21 cellular contexts compared by ENCODE assay signal in the genomic region with DNA sequence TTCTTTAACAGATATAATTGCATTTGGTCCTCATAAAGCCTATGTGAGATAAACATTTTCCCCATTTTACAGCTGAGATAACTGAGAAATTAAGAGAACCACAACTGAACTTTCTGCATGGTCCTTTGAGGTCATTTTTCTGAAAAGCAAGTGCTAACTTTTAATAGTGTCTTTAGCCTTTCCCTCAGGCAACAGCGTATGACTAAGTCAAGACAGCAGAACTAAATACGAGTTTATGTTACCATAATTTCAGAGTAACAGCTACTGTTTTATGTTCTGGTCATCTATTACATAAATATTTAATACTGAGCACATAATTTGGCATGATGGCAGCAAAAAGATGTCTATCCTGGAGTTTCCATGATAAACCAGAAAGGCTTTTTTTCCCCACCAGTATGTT.
A peak's percentile ranks its signal among the peaks of the same experiment; 100 is the strongest.
DNase-seq lines count a peak whose midpoint lies in the region; ATAC-seq and TF ChIP-seq lines count a peak whose summit lies in the region.
"Had no signal": no experiment of that assay in that cellular context is flagged by ENCODE, and none has a peak within 500 bp of the region (broad histone marks: within the 10 kb centered on the region; RNA-seq: fewer than 3 reads in every experiment).

No MANE protein-coding gene starts in this region.

- no peak overlapping the region for H2BK5ac ChIP-seq in IMR-90 (ENCODE audit: low read depth, low read length, poor library complexity, severe bottlenecking)

- H3K4me2 ChIP-seq in IMR-90 (ENCODE audit: low read depth, low read length): no peak overlapping the region
- H3K4me2 ChIP-seq in smooth muscle cell: no peak overlapping the region
- H3K4me2 ChIP-seq: A549; BLaER1 treated with 17β-estradiol and CSF1 and Interleukin-3, amounts not matched to agents 10 nM and 100 nM; GM23338 had no signal

- H3K4me3 Mint-ChIP-seq in natural killer cell treated with Interleukin-12 subunit alpha and Interleukin-12 subunit beta and Interleukin-15 and Interleukin-18, amount 100 ng/mL, for 72 hours: no peak overlapping the region
- H3K4me3 Mint-ChIP-seq: CD14-positive monocyte; CD4-positive, alpha-beta T cell; CD8-positive, alpha-beta memory T cell; GM23338; H9 had no signal

- WGBS in IMR-90 (ENCODE audit: extremely low coverage in 2 of 2, insufficient read length in 1 of 2), 2 experiments: no CpG with 5 or more reads among the region's 2 CpGs
- 79% methylated on average over 2 of the region's 2 CpGs for WGBS in smooth muscle cell (ENCODE audit: low lambda C conversion rate)

- no peak overlapping the region for H3K4ac ChIP-seq in IMR-90 (ENCODE audit: low read depth, low read length)

- no peak overlapping the region for H3K18ac ChIP-seq in IMR-90 (ENCODE audit: low read depth, low read length)

- H3K4me1 ChIP-seq in IMR-90 (ENCODE audit: control insufficient read depth, insufficient read depth, low read length) (no peaks in the 10 kb centered on the region; the same call in 1 of the 2 replicates), smooth muscle cell (ENCODE audit: low read depth) (no peaks in the 10 kb centered on the region)
- H3K4me1 ChIP-seq: A549, BE2C had no signal

- POLR2A ChIA-PET in IMR-90 (lab: Charles Lee; ENCODE audit: unreplicated experiment): no interaction called here

- H2AFZ ChIP-seq in IMR-90 (replicated peaks; ENCODE audit: low read length, poor library complexity) (no peak overlapping the region), smooth muscle cell (ENCODE audit: low read depth) (no peak overlapping the region)
- H2AFZ ChIP-seq: GM23338 had no signal

- H3K27ac ChIP-seq in IMR-90 (ENCODE audit: insufficient read depth, low read length) (no peak overlapping the region), smooth muscle cell (ENCODE audit: low read depth) (no peak overlapping the region)
- H3K27ac ChIP-seq: A549; BLaER1 treated with 17β-estradiol and CSF1 and Interleukin-3, amounts not matched to agents 10 nM and 100 nM had no signal

- no peak overlapping the region for H2AK9ac ChIP-seq in IMR-90 (replicated peaks; ENCODE audit: low read depth, low read length, poor library complexity)

- in situ Hi-C loops in IMR-90 (cut with MboI; ENCODE audit: low sequenced_read_pairs): no loop called here

- H3K4me1 Mint-ChIP-seq in natural killer cell treated with Interleukin-12 subunit alpha and Interleukin-12 subunit beta and Interleukin-15 and Interleukin-18, amount 100 ng/mL, for 72 hours (ENCODE audit: low read depth in 2 of 2): peaks cover 0 to 4% of the 10 kb centered on the region in 2 donors
- H3K4me1 Mint-ChIP-seq: GM23338, H9 had no signal

- TF ChIP-seq POLR2A in IMR-90 (IDR thresholded peaks at IDR 0.05; ENCODE audit: low read depth, low read length): no peak

- H3K27me3 ChIP-seq in IMR-90 (ENCODE audit: control insufficient read depth, insufficient read depth, low read length) (no peaks in the 10 kb centered on the region), smooth muscle cell (ENCODE audit: low read depth) (no peaks in the 10 kb centered on the region)
- H3K27me3 ChIP-seq: BE2C; BLaER1 treated with 17β-estradiol and CSF1 and Interleukin-3, amounts not matched to agents 10 nM and 100 nM had no signal

- peak; percentile 60 for DNase-seq in EH (ENCODE audit: low read depth)
- DNase-seq in IMR-90: peak; percentile 17
- DNase-seq in RPMI7951 (ENCODE audit: low read depth): peak; percentile 49
- peak; percentile 44 for DNase-seq in foreskin melanocyte
- DNase-seq in natural killer cell treated with Interleukin-12 subunit alpha and Interleukin-12 subunit beta and Interleukin-15 and Interleukin-18, amount 100 ng/mL, for 72 hours (ENCODE audit: low spot score): no peak
- no peak for DNase-seq in smooth muscle cell (lab: John Stamatoyannopoulos, UW; ENCODE audit: unreplicated experiment)
- DNase-seq: 8988T; ACHN; AML-193; BE2C; CD4-positive, alpha-beta T cell; CD8-positive, alpha-beta memory T cell; DMS 273 treated with DMSO at 0.1 percent for 48 hours; DMS79; H9 had no signal

- H3K56ac ChIP-seq in IMR-90 (ENCODE audit: extremely low read depth, insufficient read depth, low read length): no peak overlapping the region

- no peaks in the 10 kb centered on the region for H3K27me3 Mint-ChIP-seq in natural killer cell treated with Interleukin-12 subunit alpha and Interleukin-12 subunit beta and Interleukin-15 and Interleukin-18, amount 100 ng/mL, for 72 hours
- H3K27me3 Mint-ChIP-seq: CD4-positive, alpha-beta T cell; CD8-positive, alpha-beta memory T cell had no signal

- H3K36me3 ChIP-seq in IMR-90 (ENCODE audit: control insufficient read depth, insufficient read depth, low read length) (no peaks in the 10 kb centered on the region), smooth muscle cell (ENCODE audit: low read depth) (no peaks in the 10 kb centered on the region)
- H3K36me3 ChIP-seq: BE2C had no signal

- H3K27ac Mint-ChIP-seq in natural killer cell treated with Interleukin-12 subunit alpha and Interleukin-12 subunit beta and Interleukin-15 and Interleukin-18, amount 100 ng/mL, for 72 hours: no peak overlapping the region
- H3K27ac Mint-ChIP-seq: CD14-positive monocyte, GM23338, H9 had no signal

- TF ChIP-seq CTCF in IMR-90 (conservative IDR thresholded peaks at IDR 0.05; ENCODE audit: low read depth, low read length): no peak
- no peak for TF ChIP-seq CTCF in smooth muscle cell (IDR thresholded peaks at IDR 0.05; ENCODE audit: borderline replicate concordance, insufficient read depth, poor library complexity, severe bottlenecking)

- H3K9me3 ChIP-seq in IMR-90 (ENCODE audit: control insufficient read depth, insufficient read depth, low read length) (no peaks in the 10 kb centered on the region), smooth muscle cell (replicated peaks; ENCODE audit: low read depth) (no peaks in the 10 kb centered on the region)
- H3K9me3 ChIP-seq: A549; BE2C; BLaER1 treated with 17β-estradiol and CSF1 and Interleukin-3, amounts not matched to agents 10 nM and 100 nM had no signal

- H3F3A ChIP-seq in smooth muscle cell (ENCODE audit: low read depth): no peaks in the 10 kb centered on the region

- dilution Hi-C loops in IMR-90 (cut with HindIII; ENCODE audit: low sequenced_read_pairs, unreplicated experiment): no loop called here

- CTCF ChIA-PET in IMR-90 (lab: Yijun Ruan, JAX): interaction anchor here (0.5 to 1.7 kb wide), 3 partner anchors 13 to 127 kb away, joined by 3 read pairs; no protein-coding TSS in a partner anchor

- H2BK20ac ChIP-seq in IMR-90 (ENCODE audit: low read depth, low read length): no peak overlapping the region

- H3K79me2 ChIP-seq in smooth muscle cell (ENCODE audit: low read depth): no peaks in the 10 kb centered on the region

- H3K23ac ChIP-seq in IMR-90 (ENCODE audit: low read depth, low read length): no peak overlapping the region

- H2BK15ac ChIP-seq in IMR-90 (ENCODE audit: low read depth, low read length): no peak overlapping the region

- BruUV-seq in IMR-90 (replicated peaks; lab: Mats Ljungman, UMichigan): no TSS peak

- H3K79me1 ChIP-seq in IMR-90 (ENCODE audit: low read depth in 1 of 2, low read length in 2 of 2): no peaks in the 10 kb centered on the region; a peak in 1 of 4 replicates

- H3K36me3 Mint-ChIP-seq in natural killer cell treated with Interleukin-12 subunit alpha and Interleukin-12 subunit beta and Interleukin-15 and Interleukin-18, amount 100 ng/mL, for 72 hours: no peaks in the 10 kb centered on the region

- H2AK5ac ChIP-seq in IMR-90 (ENCODE audit: low read depth, low read length): no peak overlapping the region

- H3K9me1 ChIP-seq in IMR-90 (ENCODE audit: insufficient read depth, low read length): peaks cover 3% of the 10 kb centered on the region; the same call in 1 of the 2 replicates

- intact Hi-C loops in IMR-90 (cut with micrococcal nuclease): no loop called here

- no peak overlapping the region for H3K4me3 ChIP-seq in IMR-90 (ENCODE audit: insufficient read depth, low read depth, low read length)
- H3K4me3 ChIP-seq in smooth muscle cell: no peak overlapping the region
- H3K4me3 ChIP-seq: A549; BLaER1 treated with 17β-estradiol and CSF1 and Interleukin-3, amounts not matched to agents 10 nM and 100 nM; GM23338 had no signal

- H4K5ac ChIP-seq in IMR-90 (ENCODE audit: low read depth, low read length): no peak overlapping the region

- H4K8ac ChIP-seq in IMR-90 (ENCODE audit: low read depth in 2 of 2, low read length in 2 of 2): no peak overlapping the region

- TF ChIP-seq RAD21 in IMR-90 (IDR thresholded peaks at IDR 0.05; ENCODE audit: low read length): no peak

- no peak overlapping the region for H4K91ac ChIP-seq in IMR-90 (ENCODE audit: insufficient read depth, low read depth, low read length)

- H4K20me1 ChIP-seq in IMR-90 (ENCODE audit: insufficient read depth, low read length): no peaks in the 10 kb centered on the region
- no peaks in the 10 kb centered on the region for H4K20me1 ChIP-seq in smooth muscle cell (ENCODE audit: low read depth)
- H4K20me1 ChIP-seq: BLaER1 treated with 17β-estradiol and CSF1 and Interleukin-3, amounts not matched to agents 10 nM and 100 nM had no signal

- H3K9ac ChIP-seq in IMR-90 (ENCODE audit: low read depth, low read length) (no peak overlapping the region), smooth muscle cell (ENCODE audit: low read depth) (no peak overlapping the region)
- H3K9ac ChIP-seq: BLaER1 treated with 17β-estradiol and CSF1 and Interleukin-3, amounts not matched to agents 10 nM and 100 nM had no signal

- no peaks in the 10 kb centered on the region for H3K9me3 Mint-ChIP-seq in natural killer cell treated with Interleukin-12 subunit alpha and Interleukin-12 subunit beta and Interleukin-15 and Interleukin-18, amount 100 ng/mL, for 72 hours
- H3K9me3 Mint-ChIP-seq: CD14-positive monocyte; CD4-positive, alpha-beta T cell; CD8-positive, alpha-beta memory T cell; GM23338; H9 had no signal

- H3K14ac ChIP-seq in IMR-90 (replicated peaks; ENCODE audit: low read depth, low read length): no peak overlapping the region

- no peak for ATAC-seq in IMR-90 (ENCODE audit: low read depth)
- no peak for ATAC-seq in natural killer cell treated with Interleukin-12 subunit alpha and Interleukin-12 subunit beta and Interleukin-15 and Interleukin-18, amount 100 ng/mL, for 72 hours
- no peak for ATAC-seq in GM21528 (IDR thresholded peaks at IDR 0.05; ENCODE audit: low FRiP score, unreplicated experiment)
- ATAC-seq: A549, GM23338, HCT116 had no signal

- no peak overlapping the region for H2BK120ac ChIP-seq in IMR-90 (ENCODE audit: low read depth, low read length)

TF ChIP-seq in IMR-90, 13 proteins besides CTCF, POLR2A, EP300 and RAD21 (continues in another document):
- TF ChIP-seq MAZ (IDR thresholded peaks at IDR 0.05; ENCODE audit: borderline replicate concordance, low read depth, low read length) (no peak), BHLHE40 (IDR thresholded peaks at IDR 0.05; ENCODE audit: low read depth, low read length) (no peak), FOS (IDR thresholded peaks at IDR 0.05; ENCODE audit: low read depth, low read length) (no peak), SMC3 (IDR thresholded peaks at IDR 0.05; ENCODE audit: low read depth, low read length) (no peak), NFE2L2 (IDR thresholded peaks at IDR 0.05; ENCODE audit: low read depth, low read length) (no peak), CHD1 (IDR thresholded peaks at IDR 0.05; ENCODE audit: low read depth, low read length) (no peak)

Comparison
In these comparisons a context has a peak if more than half of its experiments do, and no peak if none do; other contexts are left out.
1. DNase-seq: peak in EH (single experiment), IMR-90 (single experiment), RPMI7951 (single experiment) and foreskin melanocyte (single experiment); none in natural killer cell treated with Interleukin-12 subunit alpha and Interleukin-12 subunit beta and Interleukin-15 and Interleukin-18, amount 100 ng/mL, for 72 hours (single experiment) and smooth muscle cell (single experiment).